In the genomic region with DNA sequence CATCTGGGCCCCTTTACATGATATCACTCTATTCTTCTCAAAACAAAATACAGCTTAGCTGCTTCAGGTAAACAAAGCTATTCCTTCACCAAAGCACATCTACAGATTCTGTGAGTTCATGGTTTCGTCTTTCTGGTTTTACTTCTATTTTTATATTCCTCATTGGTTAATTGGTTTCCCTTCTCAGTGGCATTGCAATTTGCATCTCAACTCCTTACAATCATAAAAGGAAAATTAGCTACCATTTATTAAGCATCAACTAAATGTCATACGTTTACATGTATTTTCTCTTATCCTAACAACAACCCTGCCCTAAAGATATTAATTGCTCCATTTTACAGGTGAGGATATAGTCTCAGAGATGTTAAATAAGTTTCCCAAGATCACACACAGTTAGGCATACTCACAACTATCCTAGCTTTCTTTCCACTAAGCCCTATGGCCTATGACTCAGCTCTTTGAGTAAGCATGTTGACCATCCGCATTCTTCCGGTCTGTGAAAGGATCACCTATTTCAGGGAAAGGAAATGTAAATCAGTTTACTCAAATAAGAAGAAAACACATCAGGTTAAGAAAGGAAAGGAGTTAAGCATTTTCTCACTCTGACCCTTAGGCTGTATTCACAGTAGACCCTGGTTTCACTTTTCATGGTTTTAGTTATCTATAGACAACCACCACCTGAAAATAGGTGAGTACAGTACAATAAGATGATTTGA, we compare ENCODE assay signal across 8 cellular contexts.
A peak's percentile ranks its signal among the peaks of the same experiment; 100 is the strongest.
DNase-seq lines count a peak whose midpoint lies in the region; ATAC-seq and TF ChIP-seq lines count a peak whose summit lies in the region.

No MANE protein-coding gene starts in this region.

- peaks cover 39 to 49% of the 10 kb centered on the region in 2 experiments for H3K4me1 Mint-ChIP-seq in H9

- H3K9me3 Mint-ChIP-seq in H9: peaks cover 0 to 4% of the 10 kb centered on the region in 2 experiments; a peak in 1 of 5 replicates

- H3K4me3 Mint-ChIP-seq in H9: no peak overlapping the region

- H4K5ac ChIP-seq in H9 (ENCODE audit: insufficient read length, low read depth, low read length): no peak overlapping the region

- DNase-seq in H9: peak; percentile 61
- DNase-seq in iPS DF 6.9 (ENCODE audit: low read depth, low spot score): peak; percentile 61
- DNase-seq in psoas muscle: no peak
- no peak for DNase-seq in NK-92 treated with Interleukin-12 subunit alpha and Interleukin-12 subunit beta, amount 100 ng/mL, for 24 hours (lab: John Stamatoyannopoulos, UW)
- DNase-seq in cortex of kidney (lab: John Stamatoyannopoulos, UW): no peak
- no peak for DNase-seq in right atrium auricular region (ENCODE audit: low spot score)

- H3K56ac ChIP-seq in H9 (ENCODE audit: insufficient read length, low read depth, low read length): no peak overlapping the region

- H3K79me2 ChIP-seq in H9 (ENCODE audit: insufficient read depth, low read length): no peaks in the 10 kb centered on the region

- H2BK5ac ChIP-seq in H9 (ENCODE audit: insufficient read length, low read length): peak overlapping the region; percentile 84

- H4K91ac ChIP-seq in H9 (ENCODE audit: insufficient read length, low read depth, low read length): no peak overlapping the region

- H3K9me3 ChIP-seq in H9 (ENCODE audit: control insufficient read depth, low read depth, low read length): no peaks in the 10 kb centered on the region
- H3K9me3 ChIP-seq in HUES6 (ENCODE audit: control insufficient read depth, insufficient read depth, low read depth, low read length): peaks cover 7% of the 10 kb centered on the region; the same call in 1 of the 2 replicates
- no peaks in the 10 kb centered on the region for H3K9me3 ChIP-seq in iPS DF 6.9 (ENCODE audit: control insufficient read depth, insufficient read depth, low read length)
- no peaks in the 10 kb centered on the region for H3K9me3 ChIP-seq in psoas muscle
- H3K9me3 ChIP-seq in right atrium auricular region: no peaks in the 10 kb centered on the region

- peaks cover 0 to 14% (median 4%) of the 10 kb centered on the region in 3 experiments; a peak in 4 of 7 replicates for H3K36me3 Mint-ChIP-seq in H9 (ENCODE audit: insufficient read depth in 1 of 3, low read depth in 3 of 3)

- H3K4me1 ChIP-seq in H9 (ENCODE audit: insufficient read depth, low read length) (peaks cover 16% of the 10 kb centered on the region), HUES6 (ENCODE audit: control insufficient read depth, insufficient read depth, low read length) (peaks cover 60% of the 10 kb centered on the region), iPS DF 6.9 (ENCODE audit: control insufficient read depth, insufficient read depth, low read length) (peaks cover 2% of the 10 kb centered on the region; the same call in 1 of the 2 replicates), psoas muscle (no peaks in the 10 kb centered on the region), right atrium auricular region (no peaks in the 10 kb centered on the region)

- no peak overlapping the region for H3K4me3 ChIP-seq in HUES6 (ENCODE audit: low read depth, low read length)
- no peak overlapping the region for H3K4me3 ChIP-seq in iPS DF 6.9 (ENCODE audit: low read length)
- H3K4me3 ChIP-seq in psoas muscle: no peak overlapping the region
- H3K4me3 ChIP-seq in right atrium auricular region: no peak overlapping the region

- H3K18ac ChIP-seq in H9 (ENCODE audit: insufficient read length, low read depth, low read length): no peak overlapping the region

- no peak overlapping the region for H3K23ac ChIP-seq in H9 (ENCODE audit: insufficient read length, low read depth, low read length)

- no peak overlapping the region for H3K4me2 ChIP-seq in H9 (ENCODE audit: insufficient read depth, insufficient read length, low read length)

- H2BK20ac ChIP-seq in H9 (ENCODE audit: low read depth, low read length, poor library complexity, severe bottlenecking): no peak overlapping the region

- H4K8ac ChIP-seq in H9 (replicated peaks; ENCODE audit: insufficient read length, low read depth, low read length): no peak overlapping the region

- H2BK12ac ChIP-seq in H9 (ENCODE audit: insufficient read length, low read depth, low read length): peak overlapping the region; percentile 24

- no peaks in the 10 kb centered on the region for H3K79me1 ChIP-seq in H9 (ENCODE audit: insufficient read depth, low read depth, low read length, poor library complexity, severe bottlenecking)

- no peak overlapping the region for H2BK120ac ChIP-seq in H9 (ENCODE audit: low read depth, low read length, poor library complexity, severe bottlenecking)

- no peak overlapping the region for H3K4ac ChIP-seq in H9 (ENCODE audit: low read depth, low read length)

- no peaks in the 10 kb centered on the region for H3K27me3 Mint-ChIP-seq in H9 (ENCODE audit: low read depth)

- H4K20me1 ChIP-seq in H9 (ENCODE audit: control insufficient read depth, insufficient read depth, insufficient read length): no peaks in the 10 kb centered on the region

- intact Hi-C loops in psoas muscle (cut with DNase I): loop anchor here in 1 of 2 donors (10.0 kb wide), 1 partner anchor 108 kb away; no protein-coding TSS in a partner anchor

- H3K14ac ChIP-seq in H9 (ENCODE audit: insufficient read depth, low read length): no peak overlapping the region

- ATAC-seq in GM18502 (IDR thresholded peaks at IDR 0.05; ENCODE audit: poor library complexity, unreplicated experiment): peak; percentile 86
- ATAC-seq in psoas muscle: no peak

- no peaks in the 10 kb centered on the region for H3K27me3 ChIP-seq in H9 (ENCODE audit: insufficient read depth, low read length)
- no peaks in the 10 kb centered on the region for H3K27me3 ChIP-seq in HUES6 (ENCODE audit: control insufficient read depth, insufficient read depth, low read length)
- no peaks in the 10 kb centered on the region for H3K27me3 ChIP-seq in iPS DF 6.9 (ENCODE audit: control insufficient read depth, insufficient read depth, low read length)
- H3K27me3 ChIP-seq in psoas muscle (ENCODE audit: insufficient read depth in 3 of 3, low read length in 2 of 3): no peaks in the 10 kb centered on the region
- no peaks in the 10 kb centered on the region for H3K27me3 ChIP-seq in right atrium auricular region

- H2AK5ac ChIP-seq in H9 (ENCODE audit: insufficient read length, low read length): peak overlapping the region; percentile 87

- H3K36me3 ChIP-seq in HUES6 (ENCODE audit: control insufficient read depth, insufficient read depth, low read length): peaks cover 3% of the 10 kb centered on the region; the same call in 1 of the 2 replicates
- H3K36me3 ChIP-seq in iPS DF 6.9 (ENCODE audit: control insufficient read depth, insufficient read depth, low read length): no peaks in the 10 kb centered on the region
- H3K36me3 ChIP-seq in psoas muscle (ENCODE audit: insufficient read depth in 1 of 2, low read depth in 1 of 2): no peaks in the 10 kb centered on the region
- no peaks in the 10 kb centered on the region for H3K36me3 ChIP-seq in right atrium auricular region

- WGBS in H9 (ENCODE audit: extremely low coverage, insufficient read length, low lambda C conversion rate): no CpG with 5 or more reads among the region's 4 CpGs
- WGBS in iPS DF 6.9 (ENCODE audit: insufficient coverage, insufficient read length): no CpG with 5 or more reads among the region's 4 CpGs
- 89 to 93% (median 90%) methylated on average over 4 of the region's 4 CpGs for WGBS in psoas muscle, 3 donors

- H3K27ac Mint-ChIP-seq in H9: peak overlapping the region; percentile 89 to 97 (median 92); a peak in 6 of 7 replicates

- TF ChIP-seq CTCF in H9 (conservative IDR thresholded peaks at IDR 0.05): no peak
- no peak for TF ChIP-seq CTCF in psoas muscle (IDR thresholded peaks at IDR 0.05)
- TF ChIP-seq CTCF in right atrium auricular region (IDR thresholded peaks at IDR 0.05): no peak

- H3K9ac ChIP-seq in H9 (ENCODE audit: extremely low read depth, insufficient read length, low read length) (no peak overlapping the region), HUES6 (ENCODE audit: low read length) (peak overlapping the region; percentile 64)

- H3K27ac ChIP-seq in H9 (ENCODE audit: insufficient read length, low read depth, low read length) (peak overlapping the region; percentile 95), HUES6 (ENCODE audit: low read depth, low read length) (peak overlapping the region; percentile 92), iPS DF 6.9 (ENCODE audit: low read length) (peak overlapping the region; percentile 67), psoas muscle (no peak overlapping the region), right atrium auricular region (no peak overlapping the region)

- H2BK15ac ChIP-seq in H9 (ENCODE audit: low read depth, low read length): no peak overlapping the region

- peak overlapping the region; percentile 67 for H3T11ph ChIP-seq in H9 (ENCODE audit: low read length)

- H2AFZ ChIP-seq in H9 (ENCODE audit: low read length): no peak overlapping the region

- H3K23me2 ChIP-seq in H9 (ENCODE audit: insufficient read length, low read depth, low read length, poor library complexity, severe bottlenecking): no peaks in the 10 kb centered on the region

Comparison
In these comparisons a context has a peak if more than half of its experiments do, and no peak if none do; other contexts are left out.
1. DNase-seq: peak in H9 (single experiment) and iPS DF 6.9 (single experiment); none in psoas muscle (0 of 2), NK-92 treated with Interleukin-12 subunit alpha and Interleukin-12 subunit beta, amount 100 ng/mL, for 24 hours (single experiment), cortex of kidney (single experiment) and right atrium auricular region (single experiment).
2. H3K27ac ChIP-seq: peak in H9 (single experiment), HUES6 (single experiment) and iPS DF 6.9 (single experiment); none in psoas muscle (single experiment) and right atrium auricular region (0 of 2).